ENCODE assay signal across 23 cellular contexts in genomic region chr14:41303506-41303905, GRCh38.
"Had no signal": no experiment of that assay in that cellular context is flagged by ENCODE, and none has a peak within 500 bp of the region (broad histone marks: within the 10 kb centered on the region; RNA-seq: fewer than 3 reads in every experiment).

No MANE protein-coding gene starts in this region.

- ATAC-seq: left ventricle myocardium superior; lower lobe of right lung; naive thymus-derived CD8-positive, alpha-beta T cell; psoas muscle; right cardiac atrium; stimulated activated memory B cell treated with anti-CD40 and anti-IgM and Interleukin-4, amounts not matched to agents 10 μg/mL and 1 μg/mL and 100 μg/mL, for 72 hours; stimulated activated naive CD8-positive, alpha-beta T cell treated with anti-CD3 and anti-CD28 coated beads, Interleukin-15, Interleukin-2, amounts not matched to agents 100 U/mL and 50 U/mL, for 24 hours had no signal

- H3K27me3 Mint-ChIP-seq: naive thymus-derived CD8-positive, alpha-beta T cell; stimulated activated memory B cell treated with anti-CD40 and anti-IgM and Interleukin-4, amounts not matched to agents 10 μg/mL and 1 μg/mL and 100 μg/mL, for 72 hours; type B pancreatic cell had no signal

- H3K36me3 Mint-ChIP-seq: naive thymus-derived CD8-positive, alpha-beta T cell; stimulated activated memory B cell treated with anti-CD40 and anti-IgM and Interleukin-4, amounts not matched to agents 10 μg/mL and 1 μg/mL and 100 μg/mL, for 72 hours; type B pancreatic cell had no signal

- H3K4me1 ChIP-seq: lower lobe of right lung, psoas muscle, testis, tibial artery had no signal

- H3K27me3 ChIP-seq: dorsolateral prefrontal cortex, ovary, testis, tibial artery had no signal

- H3K4me3 ChIP-seq: dorsolateral prefrontal cortex, lower lobe of right lung, ovary, psoas muscle, skin epidermis, testis, tibial artery had no signal

- H3K9me3 Mint-ChIP-seq: nephron progenitor cell; stimulated activated memory B cell treated with anti-CD40 and anti-IgM and Interleukin-4, amounts not matched to agents 10 μg/mL and 1 μg/mL and 100 μg/mL, for 72 hours; type B pancreatic cell had no signal

- H3K36me3 ChIP-seq: lower lobe of right lung, ovary, tibial artery had no signal

- H3K4me1 Mint-ChIP-seq: immature natural killer cell; naive thymus-derived CD8-positive, alpha-beta T cell; nephron progenitor cell; stimulated activated memory B cell treated with anti-CD40 and anti-IgM and Interleukin-4, amounts not matched to agents 10 μg/mL and 1 μg/mL and 100 μg/mL, for 72 hours had no signal

- H3K9me3 ChIP-seq: lower lobe of right lung, ovary, psoas muscle, testis, tibial artery had no signal

- H3K27ac Mint-ChIP-seq: immature natural killer cell; naive thymus-derived CD8-positive, alpha-beta T cell; nephron progenitor cell; stimulated activated memory B cell treated with anti-CD40 and anti-IgM and Interleukin-4, amounts not matched to agents 10 μg/mL and 1 μg/mL and 100 μg/mL, for 72 hours; type B pancreatic cell had no signal

- H3K4me3 Mint-ChIP-seq: immature natural killer cell; naive thymus-derived CD8-positive, alpha-beta T cell; nephron progenitor cell; stimulated activated memory B cell treated with anti-CD40 and anti-IgM and Interleukin-4, amounts not matched to agents 10 μg/mL and 1 μg/mL and 100 μg/mL, for 72 hours; type B pancreatic cell had no signal

- DNase-seq: dorsolateral prefrontal cortex; effector CD4-positive, alpha-beta T cell; hypothalamus; immature natural killer cell; islet precursor cell; left ventricle myocardium superior; lower lobe of right lung; naive thymus-derived CD8-positive, alpha-beta T cell; nephron progenitor cell; occipital lobe; ovary; posterior cingulate gyrus; psoas muscle; right cardiac atrium; stimulated activated CD4-positive, alpha-beta T cell treated with anti-CD3 and anti-CD28 coated beads, Interleukin-15, amount 100 ng/mL, for 24 hours; stimulated activated CD4-positive, alpha-beta T cell treated with anti-CD3 and anti-CD28 coated beads, Interleukin-4, amount 100 ng/mL, for 24 hours; stimulated activated naive CD8-positive, alpha-beta T cell treated with anti-CD3 and anti-CD28 coated beads, Interleukin-15, Interleukin-2, amounts not matched to agents 100 U/mL and 50 U/mL, for 24 hours; substantia nigra; testis; tibial artery had no signal

- H3K27ac ChIP-seq: dorsolateral prefrontal cortex, lower lobe of right lung, ovary, psoas muscle, skin epidermis, testis, tibial artery had no signal
